Comparison of ENCODE assay signal across 8 cellular contexts in the genomic region with DNA sequence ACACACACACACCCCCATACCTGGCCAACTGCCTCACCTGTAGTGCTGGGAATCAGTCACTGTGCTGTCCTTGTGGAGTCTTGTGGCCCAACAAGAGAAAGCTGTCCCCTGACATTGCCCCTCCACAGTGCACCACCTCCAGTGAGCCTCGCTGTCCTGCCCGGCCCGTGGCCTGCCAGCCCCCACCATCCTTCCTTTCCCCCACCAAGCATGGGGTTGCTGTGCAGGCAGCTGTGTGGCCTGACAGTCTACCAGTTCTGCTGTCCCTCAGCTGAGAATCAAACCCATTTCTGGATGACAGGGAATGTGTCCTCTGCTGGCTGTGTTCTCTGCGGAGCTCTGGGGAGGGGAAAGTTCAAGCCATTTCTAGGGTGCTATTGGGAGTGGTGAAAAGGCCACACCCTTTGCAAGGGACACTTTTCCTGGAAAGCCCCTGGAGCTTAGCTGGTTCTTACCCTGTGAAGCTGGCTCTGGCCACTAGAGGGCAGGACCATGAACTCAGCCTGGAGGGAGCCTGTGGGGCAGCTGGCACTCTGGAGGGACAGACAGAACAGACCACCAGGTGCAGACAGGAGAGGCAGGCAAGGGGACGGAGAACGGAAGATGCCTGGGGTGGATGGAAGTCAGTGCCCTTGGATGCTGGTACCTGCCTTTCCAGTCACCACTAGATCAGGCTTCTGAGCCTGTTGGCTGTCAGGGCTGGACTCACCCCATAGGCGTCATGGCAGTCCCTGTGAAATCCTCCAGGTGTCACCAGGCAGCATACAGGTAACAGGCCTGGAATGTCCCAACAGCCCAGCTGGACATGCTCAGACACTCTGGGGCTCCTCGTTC. TPM values are rescaled to one million over a fixed set of nuclear protein-coding genes. Genes with fewer than 3 reads are reported as not detected.
DNase-seq lines count a peak whose midpoint lies in the region; ATAC-seq and TF ChIP-seq lines count a peak whose summit lies in the region.

No MANE protein-coding gene starts in this region.

- CTCF ChIA-PET in BJ (lab: Yijun Ruan, JAX): interaction anchor here (0.7 to 4.1 kb wide), 16 partner anchors 8 to 361 kb away, joined by 3 to 23 read pairs (median 6); no protein-coding TSS in a partner anchor

- H3K27ac Mint-ChIP-seq in osteocyte (ENCODE audit: unreplicated experiment): no peak overlapping the region

- TF ChIP-seq POLR2A in Peyer's patch (IDR thresholded peaks at IDR 0.05) (no peak), uterus (IDR thresholded peaks at IDR 0.05) (no peak)

- H3K27ac ChIP-seq in Peyer's patch (peak overlapping the region in 1 of 4 donors; percentile 56), uterus (no peak overlapping the region)

- H3K4me1 Mint-ChIP-seq in osteocyte (ENCODE audit: unreplicated experiment): no peaks in the 10 kb centered on the region

- ATAC-seq in GM18907 (IDR thresholded peaks at IDR 0.05; ENCODE audit: unreplicated experiment) (peak; percentile 91), HG03280 (IDR thresholded peaks at IDR 0.05; ENCODE audit: unreplicated experiment) (peak; percentile 95)

- TF ChIP-seq CTCF in BJ (IDR thresholded peaks at IDR 0.05; ENCODE audit: insufficient read depth, low read depth, low read length) (peak; percentile 91), Peyer's patch (IDR thresholded peaks at IDR 0.05) (peak in 5 of 6 experiments; percentile 56 to 79 (median 72)), osteocyte (IDR thresholded peaks at IDR 0.05) (peak; percentile 73), uterus (IDR thresholded peaks at IDR 0.05) (peak; percentile 26 to 49 (median 34))

- no peaks in the 10 kb centered on the region for H3K36me3 Mint-ChIP-seq in osteocyte (ENCODE audit: unreplicated experiment)

- H3K4me1 ChIP-seq in Peyer's patch (peaks cover 0 to 10% (median 0%) of the 10 kb centered on the region in 4 donors), uterus (no peaks in the 10 kb centered on the region)

- H3K9me3 ChIP-seq in Peyer's patch (no peaks in the 10 kb centered on the region), uterus (no peaks in the 10 kb centered on the region)

- H3K27me3 ChIP-seq in BJ (ENCODE audit: control insufficient read depth, insufficient read depth, low read length) (0 out of 2 replicates have a peak, but pooled peaks cover 2% of the 10 kb centered on the region), Peyer's patch (no peaks in the 10 kb centered on the region), uterus (no peaks in the 10 kb centered on the region)

- DNase-seq in BJ (ENCODE audit: low read depth) (no peak), Peyer's patch (peak; percentile 56 to 85 (median 83)), activated T-helper 1 cell treated with Interleukin-2 at 50 U/mL for 16 hours (ENCODE audit: low read depth) (peak; percentile 26), foreskin melanocyte (peak; percentile 20), osteocyte (ENCODE audit: extremely low spot score, unreplicated experiment) (no peak), uterus (no peak)

- H3K27me3 Mint-ChIP-seq in osteocyte (ENCODE audit: unreplicated experiment): peaks cover 38% of the 10 kb centered on the region

- H3K4me3 ChIP-seq in BJ (ENCODE audit: low read depth, low read length): no peak overlapping the region
- H3K4me3 ChIP-seq in Peyer's patch: no peak overlapping the region
- H3K4me3 ChIP-seq in uterus: no peak overlapping the region

- intact Hi-C loops in uterus (cut with DNase I; ENCODE audit: low total_unique reads): no loop called here

- H3K36me3 ChIP-seq in BJ (ENCODE audit: control insufficient read depth, insufficient read depth, low read length) (no peaks in the 10 kb centered on the region), Peyer's patch (no peaks in the 10 kb centered on the region), uterus (no peaks in the 10 kb centered on the region)

- no peak overlapping the region for H3K4me3 Mint-ChIP-seq in osteocyte (ENCODE audit: unreplicated experiment)

- POLR2A ChIA-PET in BJ (lab: Charles Lee): no interaction called here

- H3K9me3 Mint-ChIP-seq in osteocyte (ENCODE audit: unreplicated experiment): no peaks in the 10 kb centered on the region

RNA-seq across cellular contexts. Expression of a gene that starts 10.5 kb away (rescaled TPM):
- 4.4 and 7.8 TPM in 2 replicates for polyA plus RNA-seq in BJ (2011; rRNA removed)
- 3.0 and 4.8 TPM in 2 replicates for polyA minus RNA-seq in BJ (2011; rRNA and poly(A)+ RNA removed)
- total RNA-seq in Peyer's patch (10 to 100 TPM; 12.1 to 30.5 (median 17.0) TPM), osteocyte (21.3 and 21.7 TPM in 2 replicates), uterus (10 to 100 TPM; 13.3 to 60.9 (median 30.9) TPM)

Comparison
In these comparisons a context has a peak if more than half of its experiments do, and no peak if none do; other contexts are left out.
1. DNase-seq: peak in Peyer's patch (3 of 3), activated T-helper 1 cell treated with Interleukin-2 at 50 U/mL for 16 hours (single experiment) and foreskin melanocyte (single experiment); none in BJ (single experiment), osteocyte (single experiment) and uterus (0 of 2).
2. CTCF ChIP-seq: peak in every context shown above with its lines; median percentile 91 in BJ; 73 in osteocyte; 72 in Peyer's patch; 34 in uterus.